In the genomic region with DNA sequence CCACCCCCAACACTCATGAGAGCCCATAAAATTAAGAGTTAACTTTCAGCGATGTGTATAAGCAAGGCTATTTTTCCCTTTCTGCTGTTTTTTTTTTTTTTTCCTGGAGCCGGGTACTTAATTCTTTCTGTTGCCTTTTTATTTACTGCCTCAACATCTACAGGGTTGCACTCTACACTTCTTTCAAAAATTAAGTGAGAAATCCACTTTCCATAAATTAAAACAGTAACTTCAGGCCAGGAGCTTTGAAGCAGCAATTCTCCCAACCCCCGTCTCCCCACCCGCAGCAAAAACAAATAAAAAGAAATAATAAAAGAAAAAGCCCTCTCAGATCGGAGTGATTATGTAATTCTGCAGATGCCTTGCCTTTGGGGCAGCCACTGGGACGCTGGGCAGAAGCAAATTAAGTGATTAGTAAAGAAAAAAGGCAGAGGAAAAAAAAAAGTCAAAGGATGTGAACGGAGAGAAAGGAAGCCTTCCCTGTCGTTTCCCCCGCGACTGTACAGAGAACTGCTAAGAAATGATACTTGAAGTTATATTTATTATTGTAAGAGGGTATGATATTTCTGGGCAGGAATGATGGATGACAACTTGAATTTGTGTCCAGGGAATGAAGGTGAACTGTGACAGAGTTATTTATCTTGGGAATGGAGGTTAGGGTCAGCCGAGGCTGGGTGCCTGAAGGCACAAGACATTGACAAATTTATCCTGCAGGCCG, we compare ENCODE assay signal across 1 cellular context.
TF ChIP-seq lines count a peak whose summit lies in the region.

No MANE protein-coding gene starts in this region.

TF ChIP-seq in SK-N-SH treated with all-trans-retinoic acid at 6 μM for 48 hours, 23 proteins besides CTCF, POLR2A, EP300 and RAD21 (continued from another document):
- no peak for TF ChIP-seq CSRNP3 (CRISPR knock-in tag; IDR thresholded peaks at IDR 0.05)
- no peak for TF ChIP-seq ZNF565 (CRISPR knock-in tag; conservative IDR thresholded peaks at IDR 0.05; ENCODE audit: low read depth)
- TF ChIP-seq TSHZ2 (CRISPR knock-in tag; IDR thresholded peaks at IDR 0.05), result no peak
- TF ChIP-seq POU6F1 (CRISPR knock-in tag; IDR thresholded peaks at IDR 0.05; ENCODE audit: borderline replicate concordance, low read depth), result no peak
- no peak for TF ChIP-seq ISL1 (CRISPR knock-in tag; IDR thresholded peaks at IDR 0.05)
- TF ChIP-seq ZC3H10 (CRISPR knock-in tag; IDR thresholded peaks at IDR 0.05), result no peak
- TF ChIP-seq ZFP3 (CRISPR knock-in tag; IDR thresholded peaks at IDR 0.05), result no peak
TF ChIP-seq in SK-N-SH treated with all-trans-retinoic acid at 6 μM for 48 hours: peak in this region for 0.
